Comparison of ENCODE assay signal across 8 cellular contexts in genomic region chr17:15436399-15437369, GRCh38. TPM values are rescaled to one million over a fixed set of nuclear protein-coding genes. Genes with fewer than 3 reads are reported as not detected.
DNase-seq lines count a peak whose midpoint lies in the region; ATAC-seq and TF ChIP-seq lines count a peak whose summit lies in the region.

No MANE protein-coding gene starts in this region.

- TF ChIP-seq CTCF in right lobe of liver (IDR thresholded peaks at IDR 0.05) (peak in 1 of 4 donors; percentile 18), transverse colon (IDR thresholded peaks at IDR 0.05) (peak in 4 of 5 experiments; percentile 14 to 24 (median 20))

- no peak for TF ChIP-seq POLR2A in right lobe of liver (IDR thresholded peaks at IDR 0.05)
- TF ChIP-seq POLR2A in transverse colon (IDR thresholded peaks at IDR 0.05), result no peak

- DNase-seq in CD4-positive, CD25-positive, alpha-beta regulatory T cell, result peak; percentile 6 to 78 (median 58)
- DNase-seq in HPDE6-E6E7 (ENCODE audit: extremely low spot score) (peak; percentile 8), SJSA1 (ENCODE audit: low read depth in 1 of 2, low spot score in 2 of 2) (peak; percentile 28 to 47), right lobe of liver (peak; percentile 63 to 87 (median 83)), transverse colon (peak; percentile 63), OCI-M2 (lab: John Stamatoyannopoulos, UW; ENCODE audit: unreplicated experiment) (no peak), NCI-H146 (lab: John Stamatoyannopoulos, UW) (no peak)

- intact Hi-C loops in right lobe of liver (cut with DNase I), result no loop called here
- intact Hi-C loops in transverse colon (cut with DNase I; ENCODE audit: low total_unique reads), result no loop called here

- H3K27ac Mint-ChIP-seq in CD4-positive, CD25-positive, alpha-beta regulatory T cell, result peak overlapping the region; percentile 72 to 88 (median 85)

- peaks cover 13% of the 10 kb centered on the region for H3K4me1 ChIP-seq in CD4-positive, CD25-positive, alpha-beta regulatory T cell (ENCODE audit: control insufficient read depth, insufficient read depth, low read length, poor library complexity, severe bottlenecking)
- H3K4me1 ChIP-seq in SJSA1 (replicated peaks) (peaks cover 12% of the 10 kb centered on the region), right lobe of liver (peaks cover 0 to 61% (median 32%) of the 10 kb centered on the region in 4 donors), transverse colon (peaks cover 0 to 19% (median 10%) of the 10 kb centered on the region in 4 donors)

- peaks cover 34% of the 10 kb centered on the region for H3K36me3 Mint-ChIP-seq in CD4-positive, CD25-positive, alpha-beta regulatory T cell

- no peaks in the 10 kb centered on the region for H3K27me3 Mint-ChIP-seq in CD4-positive, CD25-positive, alpha-beta regulatory T cell

- H3K27me3 ChIP-seq in CD4-positive, CD25-positive, alpha-beta regulatory T cell (ENCODE audit: control insufficient read depth, insufficient read depth, low read length), result no peaks in the 10 kb centered on the region
- H3K27me3 ChIP-seq in SJSA1 (replicated peaks), result no peaks in the 10 kb centered on the region
- no peaks in the 10 kb centered on the region for H3K27me3 ChIP-seq in right lobe of liver
- no peaks in the 10 kb centered on the region for H3K27me3 ChIP-seq in transverse colon

- TF ChIP-seq EP300 in transverse colon (IDR thresholded peaks at IDR 0.05; ENCODE audit: low read depth), result no peak

- peak; percentile 72 to 85 for ATAC-seq in CD4-positive, CD25-positive, alpha-beta regulatory T cell (ENCODE audit: low read depth in 2 of 2)
- peak; percentile 44 to 68 (median 60) for ATAC-seq in right lobe of liver

- peaks cover 16% of the 10 kb centered on the region for H3K36me3 ChIP-seq in CD4-positive, CD25-positive, alpha-beta regulatory T cell (ENCODE audit: control insufficient read depth, insufficient read depth, low read length)
- H3K36me3 ChIP-seq in SJSA1, result no peaks in the 10 kb centered on the region
- no peaks in the 10 kb centered on the region for H3K36me3 ChIP-seq in right lobe of liver
- no peaks in the 10 kb centered on the region for H3K36me3 ChIP-seq in transverse colon

- peak overlapping the region in 2 of 4 donors; percentile 33 to 65 for H3K4me3 Mint-ChIP-seq in CD4-positive, CD25-positive, alpha-beta regulatory T cell

- H3K27ac ChIP-seq in CD4-positive, CD25-positive, alpha-beta regulatory T cell (ENCODE audit: insufficient read depth, low read length, poor library complexity, severe bottlenecking), result peak overlapping the region; percentile 37
- H3K27ac ChIP-seq in SJSA1 (no peak overlapping the region), cingulate gyrus (ENCODE audit: low read depth, low read length) (peak overlapping the region; percentile 70), right lobe of liver (peak overlapping the region in 2 of 3 donors; percentile 27 to 49), transverse colon (peak overlapping the region; percentile 12 to 53 (median 42))

- H3K4me3 ChIP-seq in CD4-positive, CD25-positive, alpha-beta regulatory T cell (ENCODE audit: low read depth, low read length), result peak overlapping the region; percentile 17
- no peak overlapping the region for H3K4me3 ChIP-seq in SJSA1
- no peak overlapping the region for H3K4me3 ChIP-seq in right lobe of liver
- H3K4me3 ChIP-seq in transverse colon, result no peak overlapping the region

- in situ Hi-C loops in transverse colon (cut with MboI; ENCODE audit: low pct_ligation_motif_present in 1 of 4, low pct_unique_long_range_greater_than_20kb in 1 of 4, low sequenced_read_pairs in 3 of 4), result no loop called here

- no peaks in the 10 kb centered on the region for H3K9me3 ChIP-seq in CD4-positive, CD25-positive, alpha-beta regulatory T cell (ENCODE audit: control insufficient read depth in 2 of 2, low read length in 2 of 2)
- H3K9me3 ChIP-seq in SJSA1 (replicated peaks), result no peaks in the 10 kb centered on the region
- H3K9me3 ChIP-seq in right lobe of liver, result no peaks in the 10 kb centered on the region
- H3K9me3 ChIP-seq in transverse colon, result no peaks in the 10 kb centered on the region

- peaks cover 0 to 5% (median 0%) of the 10 kb centered on the region in 7 donors for H3K9me3 Mint-ChIP-seq in CD4-positive, CD25-positive, alpha-beta regulatory T cell

- peaks cover 7 to 20% (median 10%) of the 10 kb centered on the region in 4 donors for H3K4me1 Mint-ChIP-seq in CD4-positive, CD25-positive, alpha-beta regulatory T cell

- 31% methylated on average over 3 of the region's 3 CpGs for WGBS in right lobe of liver (ENCODE audit: insufficient coverage, low coverage, low lambda C conversion rate, missing lambda C conversion rate)
- 59% methylated on average over 3 of the region's 3 CpGs; no CpG with 5 or more reads in 1 of the 2 donors for WGBS in transverse colon (ENCODE audit: low coverage in 1 of 2), 2 donors

RNA-seq across cellular contexts. Expression of gene CDRT4, which starts 30.7 kb away (rescaled TPM):
- total RNA-seq in CD4-positive, CD25-positive, alpha-beta regulatory T cell, result 21.0 TPM
- 1 to 10 TPM in 3 of 4 donors, under 1 TPM in 1; 0.22 to 1.8 (median 1.5) TPM for polyA plus RNA-seq in CD4-positive, CD25-positive, alpha-beta regulatory T cell
- 0.24 TPM in 1 of 2 replicates, not detected in the other for total RNA-seq in SJSA1 (2014; rRNA removed; shearing (Covaris generic))
- total RNA-seq in right lobe of liver (1 to 10 TPM in 3 of 6 experiments, under 1 TPM in 3; 0.43 to 3.3 (median 1.3) TPM), transverse colon (10 to 100 TPM in 3 of 4 donors, 1 to 10 TPM in 1; 2.2 to 93.5 (median 14.4) TPM)

Comparison
In these comparisons a context has a peak if more than half of its experiments do, and no peak if none do; other contexts are left out.
1. DNase-seq: peak in CD4-positive, CD25-positive, alpha-beta regulatory T cell (3 of 3), HPDE6-E6E7 (single experiment), SJSA1 (2 of 2), right lobe of liver (3 of 3) and transverse colon (single experiment); none in OCI-M2 (single experiment) and NCI-H146 (single experiment).